ENCODE assay signal across 8 cellular contexts in genomic region chr6:52389626-52390360, GRCh38. TPM values are rescaled to one million over a fixed set of nuclear protein-coding genes. Genes with fewer than 3 reads are reported as not detected.
DNase-seq lines count a peak whose midpoint lies in the region; ATAC-seq and TF ChIP-seq lines count a peak whose summit lies in the region.

No MANE protein-coding gene starts in this region.

- no peaks in the 10 kb centered on the region for H3F3A ChIP-seq in GM23338 (replicated peaks; ENCODE audit: low read depth)

- H3K4me1 ChIP-seq in heart left ventricle (peaks cover 0 to 28% (median 12%) of the 10 kb centered on the region in 12 donors), GM23338 (ENCODE audit: insufficient read depth) (no peaks in the 10 kb centered on the region)

- WGBS in heart left ventricle, 4 donors = 7 to 9% (median 8%) methylated on average over 8 of the region's 8 CpGs

- H2AFZ ChIP-seq in GM23338 = no peak overlapping the region

- no peaks in the 10 kb centered on the region; the same call in 1 of the 2 replicates for H4K20me1 ChIP-seq in GM23338 (replicated peaks; ENCODE audit: insufficient read depth)

- H3K36me3 Mint-ChIP-seq in GM23338 (ENCODE audit: low read depth) = peaks cover 16% of the 10 kb centered on the region; the same call in 2 of the 3 replicates

- ATAC-seq in GM18867 (IDR thresholded peaks at IDR 0.05; ENCODE audit: unreplicated experiment) (peak; percentile 61), HG03025 (IDR thresholded peaks at IDR 0.05; ENCODE audit: low FRiP score, unreplicated experiment) (peak; percentile 51), heart left ventricle (peak in 3 of 4 donors; percentile 55 to 80 (median 62)), GM23338 (no peak)

- no peaks in the 10 kb centered on the region for H3K4me1 Mint-ChIP-seq in GM23338

- no peaks in the 10 kb centered on the region for H3K9me2 ChIP-seq in GM23338 (ENCODE audit: insufficient read depth)

- no peak for TF ChIP-seq POLR2A in heart left ventricle (IDR thresholded peaks at IDR 0.05)

- peaks cover 27% of the 10 kb centered on the region; the same call in 2 of the 3 replicates for H3K9me3 Mint-ChIP-seq in GM23338

- no peaks in the 10 kb centered on the region for H3K79me2 ChIP-seq in GM23338 (replicated peaks; ENCODE audit: insufficient read depth)

- H3K4me2 ChIP-seq in GM23338 = no peak overlapping the region

- H3K36me3 ChIP-seq in heart left ventricle (no peaks in the 10 kb centered on the region), GM23338 (ENCODE audit: insufficient read depth) (no peaks in the 10 kb centered on the region)

- H3K4me3 ChIP-seq in heart left ventricle (peak overlapping the region in 1 of 12 donors; percentile 26), GM23338 (no peak overlapping the region)

- H3K27ac ChIP-seq in heart left ventricle (peak overlapping the region in 3 of 12 donors; percentile 2 to 83 (median 50)), GM23338 (ENCODE audit: low read depth) (no peak overlapping the region)

- intact Hi-C loops in heart left ventricle (cut with DNase I) = no loop called here

- H3K27me3 Mint-ChIP-seq in GM23338 (ENCODE audit: insufficient read depth, low read depth, poor library complexity) = no peaks in the 10 kb centered on the region

- no peaks in the 10 kb centered on the region for H3K9me3 ChIP-seq in heart left ventricle

- H3K27me3 ChIP-seq in heart left ventricle (no peaks in the 10 kb centered on the region), GM23338 (ENCODE audit: insufficient read depth) (no peaks in the 10 kb centered on the region)

- peak in 1 of 12 donors; percentile 8 for TF ChIP-seq CTCF in heart left ventricle (IDR thresholded peaks at IDR 0.05)
- no peak for TF ChIP-seq CTCF in GM23338 (conservative IDR thresholded peaks at IDR 0.05; ENCODE audit: low read depth in 2 of 2)

- DNase-seq in AML-193 (lab: John Stamatoyannopoulos, UW) (peak; percentile 56 to 63), NCI-H510A (lab: John Stamatoyannopoulos, UW) (peak; percentile 26), activated T-helper 1 cell treated with Interleukin-2 at 50 U/mL for 16 hours (ENCODE audit: low read depth) (peak; percentile 32), heart left ventricle (peak; percentile 32 to 75 (median 36)), GM23338 (ENCODE audit: low spot score) (no peak)
- DNase-seq in stimulated activated CD4-positive, alpha-beta T cell treated with anti-CD3 and anti-CD28 coated beads, Interleukin-4, amount 100 ng/mL, for 24 hours = peak; percentile 48

- H3K4me3 Mint-ChIP-seq in GM23338 = no peak overlapping the region

- no peak overlapping the region for H3K27ac Mint-ChIP-seq in GM23338

TF ChIP-seq in GM23338, 12 proteins besides CTCF, POLR2A, EP300 and RAD21:
- no peak for TF ChIP-seq POLR2AphosphoS5 (IDR thresholded peaks at IDR 0.05; ENCODE audit: low read depth)
- no peak for TF ChIP-seq ZNF462 (CRISPR knock-in tag; IDR thresholded peaks at IDR 0.05)
TF ChIP-seq in GM23338: peak in this region for 0.

RNA-seq across cellular contexts. Expression of gene PAQR8, which starts 27.8 kb away (rescaled TPM):
- total RNA-seq in heart left ventricle = 1 to 10 TPM; 1.8 to 7.5 (median 3.6) TPM
- polyA plus RNA-seq in heart left ventricle = 1 to 10 TPM; 1.3 to 3.7 TPM
- total RNA-seq in GM23338 (2014; rRNA removed; shearing (Covaris generic)) = 10.8 and 11.2 TPM in 2 replicates
- 3.6 and 3.7 TPM in 2 replicates for polyA plus RNA-seq in GM23338 (2016; fragmentation: Nextera tagmentation; extraction: Ambion mirVana)

RNA-seq across cellular contexts. Expression of gene EFHC1, which starts 30.3 kb away (rescaled TPM):
- 10 to 100 TPM in 1 of 9 donors, 1 to 10 TPM in 8; 2.8 to 14.4 (median 5.2) TPM for total RNA-seq in heart left ventricle
- polyA plus RNA-seq in heart left ventricle = 1 to 10 TPM; 2.6 to 4.3 TPM
- 23.8 and 24.3 TPM in 2 replicates for total RNA-seq in GM23338 (2014; rRNA removed; shearing (Covaris generic))
- polyA plus RNA-seq in GM23338 (2016; fragmentation: Nextera tagmentation; extraction: Ambion mirVana) = 22.0 and 28.0 TPM in 2 replicates
